ENCODE assay signal across 1 cellular context in the genomic region with DNA sequence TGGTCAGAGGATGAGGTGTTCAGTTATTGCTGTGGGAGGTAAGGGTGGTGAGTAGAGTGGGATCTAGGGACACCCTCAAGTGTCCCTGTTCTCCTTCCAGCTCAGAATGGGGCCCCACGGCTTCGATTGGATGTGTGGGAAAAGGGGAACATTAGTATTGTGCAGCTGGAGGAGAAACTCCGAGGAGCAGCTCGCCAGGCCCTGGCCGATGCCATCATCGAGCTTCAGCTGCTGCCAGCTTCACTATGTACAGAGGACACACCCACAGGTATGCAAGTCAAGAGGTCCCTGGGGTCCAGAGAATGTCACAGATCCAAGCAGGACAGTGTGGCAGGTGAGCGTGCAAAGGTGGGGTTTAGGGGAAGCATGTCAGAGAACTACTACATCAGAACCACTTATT.
TF ChIP-seq lines count a peak whose summit lies in the region.

No MANE protein-coding gene starts in this region.

TF ChIP-seq in WTC11, 78 proteins besides CTCF, POLR2A, EP300 and RAD21 (continued from another document):
- TF ChIP-seq AFF4 (CRISPR knock-in tag; IDR thresholded peaks at IDR 0.05; ENCODE audit: borderline replicate concordance) (no peak), JUN (CRISPR knock-in tag; IDR thresholded peaks at IDR 0.05) (no peak), RELA (CRISPR knock-in tag; IDR thresholded peaks at IDR 0.05; ENCODE audit: borderline replicate concordance) (no peak), TEAD4 (CRISPR knock-in tag; IDR thresholded peaks at IDR 0.05) (no peak), GABPB1 (CRISPR knock-in tag; IDR thresholded peaks at IDR 0.05) (no peak), ZNF138 (CRISPR knock-in tag; conservative IDR thresholded peaks at IDR 0.05) (no peak)
- TF ChIP-seq, protein P1, sequence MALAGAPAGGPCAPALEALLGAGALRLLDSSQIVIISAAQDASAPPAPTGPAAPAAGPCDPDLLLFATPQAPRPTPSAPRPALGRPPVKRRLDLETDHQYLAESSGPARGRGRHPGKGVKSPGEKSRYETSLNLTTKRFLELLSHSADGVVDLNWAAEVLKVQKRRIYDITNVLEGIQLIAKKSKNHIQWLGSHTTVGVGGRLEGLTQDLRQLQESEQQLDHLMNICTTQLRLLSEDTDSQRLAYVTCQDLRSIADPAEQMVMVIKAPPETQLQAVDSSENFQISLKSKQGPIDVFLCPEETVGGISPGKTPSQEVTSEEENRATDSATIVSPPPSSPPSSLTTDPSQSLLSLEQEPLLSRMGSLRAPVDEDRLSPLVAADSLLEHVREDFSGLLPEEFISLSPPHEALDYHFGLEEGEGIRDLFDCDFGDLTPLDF (CRISPR knock-in tag; IDR thresholded peaks at IDR 0.05), result no peak
